10 cellular contexts compared by ENCODE assay signal in the genomic region with DNA sequence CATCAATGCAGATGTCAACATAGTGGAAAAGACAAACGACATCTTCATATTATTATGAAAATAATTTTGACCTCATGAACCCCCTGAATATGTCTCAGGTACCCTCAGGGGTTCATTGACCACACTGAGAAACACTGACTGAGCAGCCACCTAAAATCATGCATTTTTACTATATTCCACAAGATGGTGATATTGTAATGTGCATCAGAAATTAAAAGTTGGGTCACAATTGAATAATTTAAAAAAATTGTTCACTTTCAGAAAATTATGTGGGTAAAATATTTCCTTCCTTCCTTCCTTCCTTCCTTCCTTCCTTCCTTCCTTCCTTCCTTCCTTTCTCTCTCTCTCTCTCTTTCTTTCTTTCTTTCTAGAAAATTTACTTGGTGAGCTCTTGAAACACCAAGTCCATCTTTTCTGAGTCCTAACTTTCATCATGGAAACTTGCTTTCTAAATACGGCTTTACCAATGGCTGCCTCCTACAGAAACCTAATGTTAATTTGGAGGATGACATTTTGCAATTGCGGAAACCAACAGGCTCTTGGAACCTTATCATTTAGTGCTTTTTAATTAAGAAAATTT.
A peak's percentile ranks its signal among the peaks of the same experiment; 100 is the strongest.
DNase-seq lines count a peak whose midpoint lies in the region; ATAC-seq and TF ChIP-seq lines count a peak whose summit lies in the region.
"Had no signal": no experiment of that assay in that cellular context is flagged by ENCODE, and none has a peak within 500 bp of the region (broad histone marks: within the 10 kb centered on the region; RNA-seq: fewer than 3 reads in every experiment).

No MANE protein-coding gene starts in this region.

- H3K36me3 Mint-ChIP-seq in glutamatergic neuron (ENCODE audit: unreplicated experiment) (no peaks in the 10 kb centered on the region), nephron progenitor cell (ENCODE audit: low read depth) (no peaks in the 10 kb centered on the region)

- no peak overlapping the region for H3K4me3 ChIP-seq in left ventricle myocardium inferior
- H3K4me3 ChIP-seq in right cardiac atrium (ENCODE audit: low read length) = no peak overlapping the region
- no peak overlapping the region for H3K4me3 ChIP-seq in RWPE2 (ENCODE audit: severe bottlenecking)
- no peak overlapping the region for H3K4me3 ChIP-seq in hepatocyte
- no peak overlapping the region for H3K4me3 ChIP-seq in upper lobe of right lung
- no peak overlapping the region for H3K4me3 ChIP-seq in aorta (ENCODE audit: low read length in 2 of 2)
- H3K4me3 ChIP-seq: SJCRH30 had no signal

- intact Hi-C loops in left ventricle myocardium inferior (cut with micrococcal nuclease) = no loop called here
- intact Hi-C loops in right cardiac atrium (cut with DNase I) = no loop called here
- intact Hi-C loops in upper lobe of right lung (cut with DNase I) = no loop called here
- intact Hi-C loops in aorta (cut with DNase I) = loop anchor here (10.0 kb wide), 2 partner anchors 329 to 529 kb away; no protein-coding TSS in a partner anchor

- no peaks in the 10 kb centered on the region for H3K27me3 ChIP-seq in left ventricle myocardium inferior (ENCODE audit: low read depth)
- H3K27me3 ChIP-seq in right cardiac atrium (ENCODE audit: control insufficient read depth, insufficient read depth) = no peaks in the 10 kb centered on the region
- H3K27me3 ChIP-seq in RWPE2 (ENCODE audit: insufficient read depth, poor library complexity, severe bottlenecking) = no peaks in the 10 kb centered on the region
- H3K27me3 ChIP-seq in hepatocyte = no peaks in the 10 kb centered on the region
- no peaks in the 10 kb centered on the region for H3K27me3 ChIP-seq in upper lobe of right lung
- no peaks in the 10 kb centered on the region for H3K27me3 ChIP-seq in aorta (ENCODE audit: control insufficient read depth in 1 of 2, insufficient read depth in 2 of 2, low read length in 1 of 2)
- H3K27me3 ChIP-seq: SJCRH30 had no signal

- H3K4me3 Mint-ChIP-seq in glutamatergic neuron (ENCODE audit: unreplicated experiment) (no peak overlapping the region), nephron progenitor cell (no peak overlapping the region)
- H3K4me3 Mint-ChIP-seq: central memory CD8-positive, alpha-beta T cell had no signal

- H3K4me2 ChIP-seq in hepatocyte = no peak overlapping the region

- no peak overlapping the region for H2AFZ ChIP-seq in hepatocyte

- H3K27ac ChIP-seq in left ventricle myocardium inferior (replicated peaks) = no peak overlapping the region
- no peak overlapping the region for H3K27ac ChIP-seq in right cardiac atrium (ENCODE audit: low read length)
- no peak overlapping the region for H3K27ac ChIP-seq in RWPE2 (ENCODE audit: poor library complexity, severe bottlenecking)
- no peak overlapping the region for H3K27ac ChIP-seq in hepatocyte
- H3K27ac ChIP-seq in upper lobe of right lung = no peak overlapping the region
- no peak overlapping the region for H3K27ac ChIP-seq in aorta (ENCODE audit: low read depth in 1 of 2, low read length in 2 of 2)
- H3K27ac ChIP-seq: SJCRH30 had no signal

- H3K27me3 Mint-ChIP-seq in glutamatergic neuron (ENCODE audit: unreplicated experiment) (no peaks in the 10 kb centered on the region), nephron progenitor cell (ENCODE audit: low read depth, poor library complexity) (no peaks in the 10 kb centered on the region)
- H3K27me3 Mint-ChIP-seq: central memory CD8-positive, alpha-beta T cell had no signal

- H3K4me1 Mint-ChIP-seq in glutamatergic neuron (ENCODE audit: low read depth, unreplicated experiment) (no peaks in the 10 kb centered on the region), nephron progenitor cell (no peaks in the 10 kb centered on the region)

- H3K9me2 ChIP-seq in hepatocyte (replicated peaks; ENCODE audit: insufficient read depth) = no peaks in the 10 kb centered on the region

- ATAC-seq in right cardiac atrium = no peak
- no peak for ATAC-seq in RWPE2 (ENCODE audit: low read depth)
- no peak for ATAC-seq in upper lobe of right lung
- ATAC-seq in aorta (ENCODE audit: low FRiP score) = no peak

- no peaks in the 10 kb centered on the region for H3K9me3 Mint-ChIP-seq in glutamatergic neuron (ENCODE audit: unreplicated experiment)
- H3K9me3 Mint-ChIP-seq in nephron progenitor cell = peaks cover 6% of the 10 kb centered on the region
- H3K9me3 Mint-ChIP-seq: central memory CD8-positive, alpha-beta T cell had no signal

- TF ChIP-seq CTCF in left ventricle myocardium inferior (IDR thresholded peaks at IDR 0.05; ENCODE audit: borderline replicate concordance) (peak; percentile 52), RWPE2 (IDR thresholded peaks at IDR 0.05; ENCODE audit: poor library complexity, severe bottlenecking) (peak; percentile 30), hepatocyte (IDR thresholded peaks at IDR 0.05; ENCODE audit: poor library complexity) (peak; percentile 47), upper lobe of right lung (IDR thresholded peaks at IDR 0.05) (peak; percentile 41), glutamatergic neuron (IDR thresholded peaks at IDR 0.05; ENCODE audit: partially characterized antibody, unreplicated experiment) (no peak), nephron progenitor cell (IDR thresholded peaks at IDR 0.05) (no peak)

- WGBS in right cardiac atrium = 32% methylated on average over 3 of the region's 3 CpGs
- WGBS in hepatocyte (ENCODE audit: low lambda C conversion rate, missing lambda C conversion rate) = 51% methylated on average over 3 of the region's 3 CpGs
- WGBS in aorta, 2 donors = 34 to 40% methylated on average over 3 of the region's 3 CpGs

- H3K36me3 ChIP-seq in left ventricle myocardium inferior (no peaks in the 10 kb centered on the region), RWPE2 (ENCODE audit: low read depth) (no peaks in the 10 kb centered on the region), hepatocyte (replicated peaks; ENCODE audit: insufficient read depth, low read depth) (no peaks in the 10 kb centered on the region), upper lobe of right lung (no peaks in the 10 kb centered on the region), aorta (ENCODE audit: control insufficient read depth in 1 of 2, insufficient read depth in 2 of 2, low read length in 1 of 2) (no peaks in the 10 kb centered on the region)
- H3K36me3 ChIP-seq: SJCRH30 had no signal

- DNase-seq in left ventricle myocardium inferior (no peak), right cardiac atrium (no peak), RWPE2 (ENCODE audit: low spot score) (no peak), hepatocyte (ENCODE audit: low spot score) (no peak), upper lobe of right lung (no peak), glutamatergic neuron (no peak), nephron progenitor cell (no peak), aorta (no peak)

- no peak overlapping the region for H3K27ac Mint-ChIP-seq in glutamatergic neuron (ENCODE audit: unreplicated experiment)
- no peak overlapping the region for H3K27ac Mint-ChIP-seq in nephron progenitor cell

- H4K20me1 ChIP-seq in hepatocyte (ENCODE audit: insufficient read depth, poor library complexity, severe bottlenecking) = no peaks in the 10 kb centered on the region

- H3K79me2 ChIP-seq in hepatocyte = no peaks in the 10 kb centered on the region

- H3K9me3 ChIP-seq in left ventricle myocardium inferior (replicated peaks) (peaks cover 10% of the 10 kb centered on the region), right cardiac atrium (ENCODE audit: control insufficient read depth, low read length) (no peaks in the 10 kb centered on the region), RWPE2 (ENCODE audit: severe bottlenecking) (no peaks in the 10 kb centered on the region), hepatocyte (ENCODE audit: low read depth) (no peaks in the 10 kb centered on the region), upper lobe of right lung (no peaks in the 10 kb centered on the region), aorta (ENCODE audit: control insufficient read depth, low read length) (no peaks in the 10 kb centered on the region)
- H3K9me3 ChIP-seq: SJCRH30 had no signal

- H3K4me1 ChIP-seq in left ventricle myocardium inferior (no peaks in the 10 kb centered on the region), right cardiac atrium (ENCODE audit: control insufficient read depth, insufficient read depth, low read length) (no peaks in the 10 kb centered on the region), RWPE2 (ENCODE audit: insufficient read depth, poor library complexity, severe bottlenecking) (no peaks in the 10 kb centered on the region), hepatocyte (ENCODE audit: insufficient read depth) (no peaks in the 10 kb centered on the region), upper lobe of right lung (no peaks in the 10 kb centered on the region), aorta (ENCODE audit: control insufficient read depth in 1 of 2, insufficient read depth in 2 of 2, low read length in 2 of 2) (no peaks in the 10 kb centered on the region)
- H3K4me1 ChIP-seq: SJCRH30 had no signal

Comparison
In these comparisons a context has a peak if more than half of its experiments do, and no peak if none do; other contexts are left out.
1. CTCF ChIP-seq: peak in left ventricle myocardium inferior (single experiment), RWPE2 (single experiment), hepatocyte (single experiment) and upper lobe of right lung (single experiment); none in glutamatergic neuron (single experiment) and nephron progenitor cell (single experiment).
2. intact Hi-C loops: an anchor here in aorta (10.0 kb wide); none called in left ventricle myocardium inferior, right cardiac atrium and upper lobe of right lung.